Comparison of ENCODE assay signal across 16 cellular contexts in genomic region chr16:29198731-29199521, GRCh38.
DNase-seq lines count a peak whose midpoint lies in the region; ATAC-seq and TF ChIP-seq lines count a peak whose summit lies in the region.
"Had no signal": no experiment of that assay in that cellular context is flagged by ENCODE, and none has a peak within 500 bp of the region (broad histone marks: within the 10 kb centered on the region; RNA-seq: fewer than 3 reads in every experiment).

No MANE protein-coding gene starts in this region.

- H3K4me1 Mint-ChIP-seq in MCF 10A (ENCODE audit: insufficient read depth, unreplicated experiment), result peaks cover 5% of the 10 kb centered on the region
- H3K4me1 Mint-ChIP-seq in naive thymus-derived CD4-positive, alpha-beta T cell, result peaks cover 0 to 11% (median 0%) of the 10 kb centered on the region in 7 donors

- POLR2A ChIA-PET in MCF 10A (lab: Yijun Ruan, JAX), result no interaction called here
- POLR2A ChIA-PET in naive thymus-derived CD4-positive, alpha-beta T cell (lab: Charles Lee), result no interaction called here

- H3K4me1 ChIP-seq in mammary epithelial cell (ENCODE audit: insufficient read depth, low read length) (no peaks in the 10 kb centered on the region), right atrium auricular region (peaks cover 0 to 25% of the 10 kb centered on the region in 2 donors), ovary (ENCODE audit: insufficient read depth) (peaks cover 23% of the 10 kb centered on the region), aorta (ENCODE audit: control insufficient read depth in 1 of 2, insufficient read depth in 2 of 2, low read length in 2 of 2) (no peaks in the 10 kb centered on the region)
- no peaks in the 10 kb centered on the region for H3K4me1 ChIP-seq in naive thymus-derived CD4-positive, alpha-beta T cell (ENCODE audit: control insufficient read depth in 2 of 2, insufficient read depth in 2 of 2, low read length in 2 of 2)
- H3K4me1 ChIP-seq: foreskin keratinocyte had no signal

- H4K20me1 ChIP-seq in mammary epithelial cell (ENCODE audit: insufficient read depth, low read length), result no peaks in the 10 kb centered on the region

- H3K36me3 ChIP-seq in mammary epithelial cell (ENCODE audit: insufficient read depth, low read length), result no peaks in the 10 kb centered on the region
- H3K36me3 ChIP-seq in right atrium auricular region, result no peaks in the 10 kb centered on the region
- no peaks in the 10 kb centered on the region for H3K36me3 ChIP-seq in ovary
- no peaks in the 10 kb centered on the region for H3K36me3 ChIP-seq in aorta (ENCODE audit: control insufficient read depth in 1 of 2, insufficient read depth in 2 of 2, low read length in 1 of 2)
- H3K36me3 ChIP-seq in naive thymus-derived CD4-positive, alpha-beta T cell (ENCODE audit: control insufficient read depth in 2 of 3, insufficient read depth in 3 of 3, low read length in 3 of 3), result peaks cover 0 to under 1% (median 0%) of the 10 kb centered on the region in 3 experiments

- H3K9me3 ChIP-seq in mammary epithelial cell (replicated peaks; ENCODE audit: insufficient read depth, low read length), result no peaks in the 10 kb centered on the region
- no peaks in the 10 kb centered on the region for H3K9me3 ChIP-seq in right atrium auricular region
- H3K9me3 ChIP-seq in ovary, result no peaks in the 10 kb centered on the region
- no peaks in the 10 kb centered on the region for H3K9me3 ChIP-seq in aorta (ENCODE audit: control insufficient read depth, low read length)
- no peaks in the 10 kb centered on the region for H3K9me3 ChIP-seq in naive thymus-derived CD4-positive, alpha-beta T cell (ENCODE audit: control insufficient read depth in 2 of 3, low read length in 3 of 3)

- TF ChIP-seq EP300 in ovary (IDR thresholded peaks at IDR 0.05), result no peak

- TF ChIP-seq CTCF in MCF 10A (IDR thresholded peaks at IDR 0.05; ENCODE audit: unreplicated experiment) (no peak), mammary epithelial cell (conservative IDR thresholded peaks at IDR 0.05 in 1 of 2, IDR thresholded peaks at IDR 0.05 in 1 of 2; ENCODE audit: extremely low read depth in 1 of 2, insufficient read depth in 1 of 2, low read depth in 1 of 2, low read length in 2 of 2) (no peak), right atrium auricular region (IDR thresholded peaks at IDR 0.05) (no peak), ovary (IDR thresholded peaks at IDR 0.05) (no peak)

- intact Hi-C loops in MCF 10A (cut with micrococcal nuclease) (no loop called here), mammary epithelial cell (cut with micrococcal nuclease) (no loop called here), ovary (cut with DNase I) (loop anchor here in 1 of 4 donors (2.0 to 5.0 kb wide), 2 partner anchors 42 to 53 kb away; no protein-coding TSS in a partner anchor), aorta (cut with DNase I) (no loop called here)
- intact Hi-C loops in naive thymus-derived CD4-positive, alpha-beta T cell (cut with micrococcal nuclease), result no loop called here

- peaks cover 20% of the 10 kb centered on the region for H3K27me3 Mint-ChIP-seq in MCF 10A (ENCODE audit: insufficient read depth, unreplicated experiment)
- H3K27me3 Mint-ChIP-seq in naive thymus-derived CD4-positive, alpha-beta T cell, result no peaks in the 10 kb centered on the region

- peak overlapping the region; percentile 87 for H3K27ac Mint-ChIP-seq in MCF 10A (ENCODE audit: low read depth, unreplicated experiment)
- H3K27ac Mint-ChIP-seq in naive thymus-derived CD4-positive, alpha-beta T cell, result peak overlapping the region in 2 of 9 donors; percentile 12 to 52
- H3K27ac Mint-ChIP-seq: activated T-helper 2 cell treated with anti-CD3 and anti-CD28 coated beads, Interferon-gamma antibody, Interleukin-2, Interleukin-4, amounts not matched to agents 10 μg/mL and 5 μg/mL and 100 μg/mL, durations not matched to agents 14 hours and 24 hours and 36 hours; GM23338 had no signal

- no peak for DNase-seq in MCF 10A (ENCODE audit: unreplicated experiment)
- DNase-seq in mammary epithelial cell, result no peak
- peak; percentile 58 for DNase-seq in right atrium auricular region (ENCODE audit: low spot score)
- DNase-seq in ovary, result peak in 4 of 5 donors; percentile 44 to 57 (median 49)
- DNase-seq in aorta, result peak; percentile 39 to 61
- DNase-seq in naive thymus-derived CD4-positive, alpha-beta T cell, result no peak
- DNase-seq: ACHN; activated CD4-positive, CD25-positive, alpha-beta regulatory T cell; foreskin keratinocyte; NCI-H146; NCI-H774; stimulated activated CD4-positive, alpha-beta T cell treated with anti-CD3 and anti-CD28 coated beads, Interleukin-4, amount 100 ng/mL, for 4 hours had no signal

- H3K79me2 ChIP-seq in mammary epithelial cell (ENCODE audit: insufficient read depth, low read length), result no peaks in the 10 kb centered on the region

- H2AFZ ChIP-seq in mammary epithelial cell (ENCODE audit: low read depth, low read length), result no peak overlapping the region
- H2AFZ ChIP-seq: GM23338 had no signal

- H3K4me3 ChIP-seq in mammary epithelial cell (replicated peaks in 1 of 3; ENCODE audit: insufficient read depth in 1 of 3, low read depth in 2 of 3, low read length in 3 of 3), result no peak overlapping the region
- H3K4me3 ChIP-seq in right atrium auricular region, result no peak overlapping the region
- H3K4me3 ChIP-seq in ovary, result no peak overlapping the region
- H3K4me3 ChIP-seq in aorta (ENCODE audit: low read length in 2 of 2), result no peak overlapping the region
- H3K4me3 ChIP-seq in naive thymus-derived CD4-positive, alpha-beta T cell (ENCODE audit: low read length), result no peak overlapping the region
- H3K4me3 ChIP-seq: GM23338 had no signal

- H3K9me3 Mint-ChIP-seq in MCF 10A (ENCODE audit: unreplicated experiment), result peaks cover 17% of the 10 kb centered on the region
- H3K9me3 Mint-ChIP-seq in naive thymus-derived CD4-positive, alpha-beta T cell, result peaks cover 0 to 11% (median 0%) of the 10 kb centered on the region in 11 donors
- H3K9me3 Mint-ChIP-seq: activated T-helper 2 cell treated with anti-CD3 and anti-CD28 coated beads, Interferon-gamma antibody, Interleukin-2, Interleukin-4, amounts not matched to agents 10 μg/mL and 5 μg/mL and 100 μg/mL, durations not matched to agents 14 hours and 24 hours and 36 hours; GM23338 had no signal

- no peak for TF ChIP-seq POLR2A in ovary (IDR thresholded peaks at IDR 0.05)

- CTCF ChIA-PET in MCF 10A (lab: Yijun Ruan, JAX), result no interaction called here
- CTCF ChIA-PET in mammary epithelial cell (lab: Charles Lee; ENCODE audit: low non-redundant PET), result no interaction called here
- CTCF ChIA-PET in naive thymus-derived CD4-positive, alpha-beta T cell (lab: Charles Lee), result no interaction called here

- no TSS peak for BruUV-seq in MCF 10A (replicated peaks; lab: Mats Ljungman, UMichigan)
- no TSS peak for BruUV-seq in mammary epithelial cell (replicated peaks; lab: Mats Ljungman, UMichigan)

- no peaks in the 10 kb centered on the region for H3K27me3 ChIP-seq in mammary epithelial cell (ENCODE audit: insufficient read depth, low read length)
- H3K27me3 ChIP-seq in right atrium auricular region, result no peaks in the 10 kb centered on the region
- H3K27me3 ChIP-seq in ovary, result no peaks in the 10 kb centered on the region
- no peaks in the 10 kb centered on the region for H3K27me3 ChIP-seq in aorta (ENCODE audit: control insufficient read depth in 1 of 2, insufficient read depth in 2 of 2, low read length in 1 of 2)
- no peaks in the 10 kb centered on the region for H3K27me3 ChIP-seq in naive thymus-derived CD4-positive, alpha-beta T cell (ENCODE audit: control insufficient read depth in 2 of 2, insufficient read depth in 2 of 2, low read length in 2 of 2)

- in situ Hi-C loops in mammary epithelial cell (cut with MboI; ENCODE audit: low sequenced_read_pairs in 2 of 2), result no loop called here

- H3K4me2 ChIP-seq in mammary epithelial cell (ENCODE audit: insufficient read depth, low read depth, low read length), result no peak overlapping the region
- H3K4me2 ChIP-seq: GM23338 had no signal

- H3K27ac ChIP-seq in mammary epithelial cell (ENCODE audit: insufficient read depth, low read depth, low read length) (no peak overlapping the region), right atrium auricular region (peak overlapping the region; percentile 81 to 83), ovary (peak overlapping the region; percentile 86 to 88), aorta (ENCODE audit: low read depth in 1 of 2, low read length in 2 of 2) (no peak overlapping the region)
- H3K27ac ChIP-seq in naive thymus-derived CD4-positive, alpha-beta T cell (ENCODE audit: low read depth, low read length), result no peak overlapping the region
- H3K27ac ChIP-seq: foreskin keratinocyte had no signal

- ATAC-seq in aorta (ENCODE audit: low FRiP score), result no peak
- no peak for ATAC-seq in naive thymus-derived CD4-positive, alpha-beta T cell
- ATAC-seq in HG03097 (IDR thresholded peaks at IDR 0.05; ENCODE audit: low FRiP score, unreplicated experiment), result no peak
- ATAC-seq in GM19397 (IDR thresholded peaks at IDR 0.05; ENCODE audit: unreplicated experiment), result no peak
- ATAC-seq: foreskin keratinocyte, GM23338 had no signal

- dilution Hi-C loops in mammary epithelial cell (cut with HindIII; ENCODE audit: low sequenced_read_pairs), result no loop called here

- H3K36me3 Mint-ChIP-seq in MCF 10A (ENCODE audit: insufficient read depth, unreplicated experiment), result peaks cover 5% of the 10 kb centered on the region
- peaks cover 0 to 15% (median 4%) of the 10 kb centered on the region in 5 donors for H3K36me3 Mint-ChIP-seq in naive thymus-derived CD4-positive, alpha-beta T cell

- no peak overlapping the region for H3K9ac ChIP-seq in mammary epithelial cell (ENCODE audit: insufficient read depth, low read length)

- 92% methylated on average over 13 of the region's 23 CpGs for WGBS in mammary epithelial cell (ENCODE audit: low coverage, missing lambda C conversion rate)
- WGBS in ovary, 3 donors, result 69 to 76% (median 70%) methylated on average over 21 to 23 of the region's 23 CpGs
- WGBS in aorta, 2 donors, result 88 to 89% methylated on average over 23 of the region's 23 CpGs

- no peak overlapping the region for H3K4me3 Mint-ChIP-seq in MCF 10A (ENCODE audit: unreplicated experiment)
- H3K4me3 Mint-ChIP-seq in naive thymus-derived CD4-positive, alpha-beta T cell, result no peak overlapping the region
- H3K4me3 Mint-ChIP-seq: GM23338 had no signal

Comparison
In these comparisons a context has a peak if more than half of its experiments do, and no peak if none do; other contexts are left out.
1. DNase-seq: peak in right atrium auricular region (single experiment), ovary (4 of 5) and aorta (2 of 2); none in MCF 10A (single experiment), mammary epithelial cell (single experiment) and naive thymus-derived CD4-positive, alpha-beta T cell (0 of 9).
2. H3K27ac ChIP-seq: peak in right atrium auricular region (2 of 2) and ovary (2 of 2); none in mammary epithelial cell (single experiment), aorta (0 of 2) and naive thymus-derived CD4-positive, alpha-beta T cell (single experiment).